ENCODE assay signal across 17 cellular contexts in the genomic region with DNA sequence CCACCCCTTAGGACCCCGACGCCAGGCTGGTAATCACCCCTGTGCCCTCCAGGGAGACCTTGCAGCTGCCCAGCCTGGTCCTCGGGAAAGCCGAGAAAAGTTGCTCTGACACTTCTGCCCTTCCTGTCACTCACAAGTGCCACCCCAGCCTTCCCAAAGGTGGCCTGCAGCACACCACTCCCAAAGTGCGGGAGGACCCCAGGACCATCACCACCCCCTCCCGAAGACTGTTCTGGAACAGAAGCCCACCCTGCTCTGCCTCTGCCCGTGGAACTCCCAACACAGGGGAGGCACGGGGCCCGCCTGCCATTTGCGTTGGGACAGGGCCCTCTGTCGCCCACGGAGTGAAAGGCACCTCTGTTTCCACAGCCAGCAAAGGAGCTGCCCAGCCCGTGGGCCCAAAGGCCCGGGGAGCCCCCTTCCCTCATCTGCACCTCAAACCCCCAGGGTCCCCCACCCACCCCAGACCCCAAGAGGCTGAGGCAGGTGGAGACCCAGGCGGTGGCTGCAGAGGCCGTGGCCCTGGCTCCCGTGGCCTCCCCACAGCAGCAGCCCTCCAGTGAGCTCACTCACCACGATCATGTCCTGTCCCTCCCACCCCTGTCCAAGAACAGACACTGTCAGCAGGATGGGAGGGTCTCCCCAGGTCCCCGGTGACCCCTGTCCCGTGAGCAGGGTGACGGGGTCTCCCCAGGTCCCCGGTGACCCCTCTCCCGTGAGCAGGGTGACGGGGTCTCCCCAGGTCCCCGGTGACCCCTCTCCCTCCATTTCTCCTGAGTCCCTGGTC.
"Had no signal": no experiment of that assay in that cellular context is flagged by ENCODE, and none has a peak within 500 bp of the region (broad histone marks: within the 10 kb centered on the region; RNA-seq: fewer than 3 reads in every experiment).

No MANE protein-coding gene starts in this region.

- DNase-seq: activated CD4-positive, alpha-beta memory T cell treated with anti-CD3 and anti-CD28 coated beads, Interleukin-2, amount 10 ng/mL, durations not matched to agents 7 days and 5 days; activated CD4-positive, alpha-beta T cell treated with anti-CD3 and anti-CD28 coated beads for 36 hours; body of pancreas; dermis blood vessel endothelial cell; hypothalamus; mucosa of descending colon; natural killer cell; nucleus accumbens; right cardiac atrium; stimulated activated CD4-positive, alpha-beta T cell treated with anti-CD3 and anti-CD28 coated beads, Interleukin-1b, Interleukin-23, amount 100 ng/mL, for 48 hours; stimulated activated naive B cell treated with anti-CD40 and anti-IgM and Interleukin-4, amounts not matched to agents 10 μg/mL and 1 μg/mL and 100 μg/mL, for 72 hours; T1000 had no signal

- H3K9me3 Mint-ChIP-seq: activated CD4-positive, alpha-beta memory T cell treated with anti-CD3 and anti-CD28 coated beads, Interleukin-2, amount 10 ng/mL, durations not matched to agents 7 days and 5 days; activated naive CD4-positive, alpha-beta T cell treated with anti-CD3 and anti-CD28 coated beads, Interleukin-2, amount 50 U/mL, for 24 hours had no signal

- H3K36me3 Mint-ChIP-seq: activated naive CD4-positive, alpha-beta T cell treated with anti-CD3 and anti-CD28 coated beads, Interleukin-2, amount 50 U/mL, for 24 hours; natural killer cell; stimulated activated naive B cell treated with anti-CD40 and anti-IgM and Interleukin-4, amounts not matched to agents 10 μg/mL and 1 μg/mL and 100 μg/mL, for 72 hours had no signal

- H3K4me3 ChIP-seq: body of pancreas, mucosa of descending colon had no signal

- H3K4me1 ChIP-seq: body of pancreas had no signal

- H3K4me3 Mint-ChIP-seq: activated CD4-positive, alpha-beta memory T cell treated with anti-CD3 and anti-CD28 coated beads, Interleukin-2, amount 10 ng/mL, durations not matched to agents 7 days and 5 days; activated CD4-positive, alpha-beta T cell treated with anti-CD3 and anti-CD28 coated beads for 36 hours; activated naive CD4-positive, alpha-beta T cell treated with anti-CD3 and anti-CD28 coated beads, Interleukin-2, amount 50 U/mL, for 24 hours; activated T-helper 17 cell treated with anti-CD3 and anti-CD28 coated beads, Interleukin-2, amount 50 U/mL, for 72 hours; natural killer cell; stimulated activated naive B cell treated with anti-CD40 and anti-IgM and Interleukin-4, amounts not matched to agents 10 μg/mL and 1 μg/mL and 100 μg/mL, for 72 hours had no signal

- H3K27ac Mint-ChIP-seq: activated CD4-positive, alpha-beta memory T cell treated with anti-CD3 and anti-CD28 coated beads, Interleukin-2, amount 10 ng/mL, durations not matched to agents 7 days and 5 days; activated CD4-positive, alpha-beta T cell treated with anti-CD3 and anti-CD28 coated beads for 36 hours; activated naive CD4-positive, alpha-beta T cell treated with anti-CD3 and anti-CD28 coated beads, Interleukin-2, amount 50 U/mL, for 24 hours; activated T-helper 17 cell treated with anti-CD3 and anti-CD28 coated beads, Interleukin-2, amount 50 U/mL, for 72 hours; natural killer cell; progenitor cell of endocrine pancreas; stimulated activated naive B cell treated with anti-CD40 and anti-IgM and Interleukin-4, amounts not matched to agents 10 μg/mL and 1 μg/mL and 100 μg/mL, for 72 hours had no signal

- H3K9me3 ChIP-seq: body of pancreas, mucosa of descending colon had no signal

- H3K4me1 Mint-ChIP-seq: activated CD4-positive, alpha-beta memory T cell treated with anti-CD3 and anti-CD28 coated beads, Interleukin-2, amount 10 ng/mL, durations not matched to agents 7 days and 5 days; activated CD4-positive, alpha-beta T cell treated with anti-CD3 and anti-CD28 coated beads for 36 hours; activated naive CD4-positive, alpha-beta T cell treated with anti-CD3 and anti-CD28 coated beads, Interleukin-2, amount 50 U/mL, for 24 hours; activated T-helper 17 cell treated with anti-CD3 and anti-CD28 coated beads, Interleukin-2, amount 50 U/mL, for 72 hours; natural killer cell; stimulated activated naive B cell treated with anti-CD40 and anti-IgM and Interleukin-4, amounts not matched to agents 10 μg/mL and 1 μg/mL and 100 μg/mL, for 72 hours had no signal

- H3K27ac ChIP-seq: body of pancreas, VCaP had no signal

- ATAC-seq: activated CD4-positive, alpha-beta T cell treated with anti-CD3 and anti-CD28 coated beads for 36 hours; activated T-helper 17 cell treated with anti-CD3 and anti-CD28 coated beads, Interleukin-2, amount 50 U/mL, for 72 hours; body of pancreas; esophagus mucosa; mucosa of descending colon; natural killer cell; right cardiac atrium; stimulated activated naive B cell treated with anti-CD40 and anti-IgM and Interleukin-4, amounts not matched to agents 10 μg/mL and 1 μg/mL and 100 μg/mL, for 72 hours had no signal

- H3K27me3 Mint-ChIP-seq: activated CD4-positive, alpha-beta memory T cell treated with anti-CD3 and anti-CD28 coated beads, Interleukin-2, amount 10 ng/mL, durations not matched to agents 7 days and 5 days; activated CD4-positive, alpha-beta T cell treated with anti-CD3 and anti-CD28 coated beads for 36 hours; activated naive CD4-positive, alpha-beta T cell treated with anti-CD3 and anti-CD28 coated beads, Interleukin-2, amount 50 U/mL, for 24 hours; progenitor cell of endocrine pancreas had no signal
